In the genomic region with DNA sequence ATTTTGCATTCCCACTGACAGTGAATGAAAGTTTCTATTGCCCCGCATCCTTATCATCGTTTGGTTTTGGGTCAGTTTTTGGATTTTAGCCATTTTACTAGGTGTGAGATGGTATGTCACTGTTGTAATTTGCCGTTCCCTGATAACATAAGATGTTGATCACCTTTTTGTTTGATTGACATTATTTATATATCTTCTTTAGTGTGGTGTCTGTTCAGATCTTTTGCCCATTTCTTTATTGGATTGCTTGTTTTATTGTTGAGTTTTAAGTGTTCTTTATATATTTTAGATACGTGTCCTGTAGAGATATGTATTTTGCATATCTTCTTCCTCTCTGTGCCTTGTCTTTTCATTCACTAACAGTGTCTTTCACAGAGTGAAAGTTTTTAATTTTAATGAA, we compare ENCODE assay signal across 22 cellular contexts.
"Had no signal": no experiment of that assay in that cellular context is flagged by ENCODE, and none has a peak within 500 bp of the region (broad histone marks: within the 10 kb centered on the region; RNA-seq: fewer than 3 reads in every experiment).

No MANE protein-coding gene starts in this region.

- H3K27me3 Mint-ChIP-seq: dendritic cell treated with granulocyte-macrophage colony-stimulating factor and Interleukin-4, amounts not matched to agents 40 ng/mL and 50 ng/mL, for 4 days; effector memory CD8-positive, alpha-beta T cell had no signal

- DNase-seq: colonic mucosa; cortex of kidney; dermis blood vessel endothelial cell; dorsolateral prefrontal cortex; effector CD4-positive, alpha-beta T cell; effector CD8-positive, alpha-beta T cell; effector memory CD4-positive, alpha-beta T cell; effector memory CD8-positive, alpha-beta T cell; endodermal cell; erythroblast; esophagus squamous epithelium; foreskin fibroblast; foreskin keratinocyte; foreskin melanocyte; gastrocnemius medialis; glutamatergic neuron; head of caudate nucleus; heart left ventricle; heart right ventricle had no signal

- H3K4me3 Mint-ChIP-seq: dendritic cell treated with granulocyte-macrophage colony-stimulating factor and Interleukin-4, amounts not matched to agents 40 ng/mL and 50 ng/mL, for 4 days; effector memory CD8-positive, alpha-beta T cell; endodermal cell had no signal

- H3K27ac Mint-ChIP-seq: dendritic cell treated with granulocyte-macrophage colony-stimulating factor and Interleukin-4, amounts not matched to agents 40 ng/mL and 50 ng/mL, for 4 days; effector memory CD8-positive, alpha-beta T cell; endodermal cell had no signal

- H3K4me1 Mint-ChIP-seq: endodermal cell had no signal

- ATAC-seq: effector memory CD8-positive, alpha-beta T cell; esophagus mucosa; foreskin keratinocyte; gastrocnemius medialis; gastroesophageal sphincter; heart left ventricle; heart right ventricle had no signal
